ENCODE assay signal across 32 cellular contexts in the genomic region with DNA sequence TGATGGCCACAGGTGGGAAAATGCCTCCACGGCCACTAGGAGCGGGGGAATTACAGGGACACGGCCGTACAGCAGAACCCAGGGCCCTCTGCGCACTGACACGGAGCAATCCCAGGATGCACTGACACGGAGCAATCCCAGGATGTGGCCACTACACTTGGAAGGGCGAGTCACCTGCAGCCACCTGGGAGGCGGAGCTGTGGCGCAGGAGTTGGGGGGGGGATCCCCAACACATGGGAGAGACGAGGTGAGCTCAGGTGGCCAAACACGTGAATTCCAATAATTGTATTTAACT. TPM values are rescaled to one million over a fixed set of nuclear protein-coding genes. Genes with fewer than 3 reads are reported as not detected.
"Had no signal": no experiment of that assay in that cellular context is flagged by ENCODE, and none has a peak within 500 bp of the region (broad histone marks: within the 10 kb centered on the region; RNA-seq: fewer than 3 reads in every experiment).

No MANE protein-coding gene starts in this region.

- H3K9me3 Mint-ChIP-seq: endodermal cell; memory B cell; naive thymus-derived CD4-positive, alpha-beta T cell; nephron; neural progenitor cell; stimulated activated naive CD8-positive, alpha-beta T cell treated with anti-CD3 and anti-CD28 coated beads, Interleukin-15, amount 100 ng/mL, for 72 hours had no signal

- H3K9me3 ChIP-seq: gastrocnemius medialis, mucosa of descending colon, prostate gland, right atrium auricular region, suprapubic skin, transverse colon, upper lobe of right lung, uterus had no signal

- H3K4me3 ChIP-seq: dorsolateral prefrontal cortex, gastrocnemius medialis, hepatocyte, lung, mucosa of descending colon, neural progenitor cell, prostate gland, right atrium auricular region, skin epidermis, suprapubic skin, transverse colon, upper lobe of right lung, uterus had no signal

- H3K27me3 Mint-ChIP-seq: memory B cell; naive thymus-derived CD4-positive, alpha-beta T cell; stimulated activated naive CD8-positive, alpha-beta T cell treated with anti-CD3 and anti-CD28 coated beads, Interleukin-15, amount 100 ng/mL, for 72 hours had no signal

- H3K36me3 ChIP-seq: neural progenitor cell, uterus had no signal

- H3K27ac ChIP-seq: dorsolateral prefrontal cortex, epithelial cell of prostate, gastrocnemius medialis, hepatocyte, neural progenitor cell, prostate gland, right atrium auricular region, skin epidermis, suprapubic skin, transverse colon, upper lobe of right lung, uterus had no signal

- ATAC-seq: esophagus mucosa; gastrocnemius medialis; left colon; mucosa of descending colon; naive thymus-derived CD4-positive, alpha-beta T cell; stimulated activated naive CD8-positive, alpha-beta T cell treated with anti-CD3 and anti-CD28 coated beads, Interleukin-15, amount 100 ng/mL, for 72 hours; upper lobe of right lung had no signal

- H3K27ac Mint-ChIP-seq: endodermal cell; memory B cell; naive thymus-derived CD4-positive, alpha-beta T cell; neural progenitor cell had no signal

- H3K4me1 Mint-ChIP-seq: endodermal cell had no signal

- H3K4me3 Mint-ChIP-seq: endodermal cell; memory B cell; naive thymus-derived CD4-positive, alpha-beta T cell; nephron; neural progenitor cell; stimulated activated naive CD8-positive, alpha-beta T cell treated with anti-CD3 and anti-CD28 coated beads, Interleukin-15, amount 100 ng/mL, for 72 hours had no signal

- H3K4me1 ChIP-seq: gastrocnemius medialis, neural progenitor cell, prostate gland, uterus had no signal

- H3K4me2 ChIP-seq: hepatocyte, neural progenitor cell had no signal

- H2AFZ ChIP-seq: hepatocyte, neural progenitor cell had no signal

- DNase-seq: dorsolateral prefrontal cortex; effector CD4-positive, alpha-beta T cell; endodermal cell; foreskin fibroblast; gastrocnemius medialis; naive thymus-derived CD4-positive, alpha-beta T cell; nucleus accumbens; stimulated activated CD4-positive, alpha-beta T cell treated with anti-CD3 and anti-CD28 coated beads, Interleukin-15, amount 100 ng/mL, for 24 hours; stimulated activated CD4-positive, alpha-beta T cell treated with anti-CD3 and anti-CD28 coated beads, Interleukin-2, amount 100 ng/mL, for 48 hours; stimulated activated naive CD4-positive, alpha-beta T cell; stimulated activated naive CD8-positive, alpha-beta T cell treated with anti-CD3 and anti-CD28 coated beads, Interleukin-15, amount 100 ng/mL, for 72 hours; transverse colon; upper lobe of right lung; uterus had no signal

- H3K27me3 ChIP-seq: dorsolateral prefrontal cortex, gastrocnemius medialis, hepatocyte, neural progenitor cell, right atrium auricular region, suprapubic skin, transverse colon, upper lobe of right lung, uterus had no signal

- H3K9ac ChIP-seq: neural progenitor cell had no signal

RNA-seq across cellular contexts. Expression of a gene that starts 43.3 kb away (rescaled TPM):
- total RNA-seq: cerebellum, esophagus mucosa, gastrocnemius medialis, glomerular endothelial cell, hepatocyte, kidney epithelial cell, lung, osteocyte, right atrium auricular region, suprapubic skin, transverse colon, upper lobe of right lung had no signal
- polyA plus RNA-seq: liver had no signal
